1 cellular context compared by ENCODE assay signal in genomic region chr22:28819253-28820096, GRCh38.
A peak's percentile ranks its signal among the peaks of the same experiment; 100 is the strongest.
TF ChIP-seq lines count a peak whose summit lies in the region.

No MANE protein-coding gene starts in this region.

TF ChIP-seq in HepG2, 621 proteins besides CTCF, POLR2A, EP300 and RAD21 (continued from another document and continues in another):
- TF ChIP-seq ZNF687 (CRISPR knock-in tag; IDR thresholded peaks at IDR 0.05): peak; percentile 65
- no peak for TF ChIP-seq PBX3 (CRISPR knock-in tag; IDR thresholded peaks at IDR 0.05; ENCODE audit: borderline replicate concordance)
- TF ChIP-seq ZBTB33 (CRISPR knock-in tag; IDR thresholded peaks at IDR 0.05): peak; percentile 21; the same call in 1 of the 2 replicates
- no peak for TF ChIP-seq NFIB (CRISPR knock-in tag; IDR thresholded peaks at IDR 0.05; ENCODE audit: borderline replicate concordance)
- TF ChIP-seq ZMYM4 (CRISPR knock-in tag; IDR thresholded peaks at IDR 0.05): peak; percentile 70
- no peak for TF ChIP-seq ZNF777 (CRISPR knock-in tag; IDR thresholded peaks at IDR 0.05)
- no peak for TF ChIP-seq SNAPC5 (CRISPR knock-in tag; IDR thresholded peaks at IDR 0.05; ENCODE audit: borderline replicate concordance)
- TF ChIP-seq FUBP1 (CRISPR knock-in tag; IDR thresholded peaks at IDR 0.05; ENCODE audit: borderline replicate concordance): no peak
- TF ChIP-seq ZNF609 (CRISPR knock-in tag; IDR thresholded peaks at IDR 0.05; ENCODE audit: borderline replicate concordance): peak; percentile 83
- no peak for TF ChIP-seq SRSF9 (IDR thresholded peaks at IDR 0.05; ENCODE audit: borderline replicate concordance, insufficient read depth, low read depth, low read length, poor library complexity, severe bottlenecking)
- TF ChIP-seq ETV6 (CRISPR knock-in tag; conservative IDR thresholded peaks at IDR 0.05): no peak; the same call in 1 of the 2 replicates
- TF ChIP-seq ZNF782 (CRISPR knock-in tag; IDR thresholded peaks at IDR 0.05; ENCODE audit: borderline replicate concordance): no peak; the same call in 1 of the 2 replicates
- TF ChIP-seq RBM22 (optimal IDR thresholded peaks at IDR 0.05; ENCODE audit: low read length): no peak
- no peak for TF ChIP-seq SP5 (CRISPR knock-in tag; IDR thresholded peaks at IDR 0.05; ENCODE audit: borderline replicate concordance, low read depth)
- no peak for TF ChIP-seq ELK4 (CRISPR knock-in tag; IDR thresholded peaks at IDR 0.05; ENCODE audit: borderline replicate concordance)
- TF ChIP-seq DRAP1 (CRISPR knock-in tag; IDR thresholded peaks at IDR 0.05): 0 out of 2 replicates have a peak, but pooled peaks have one; percentile 22
- no peak for TF ChIP-seq RBM39 (IDR thresholded peaks at IDR 0.05; ENCODE audit: low read depth, low read length, poor library complexity, severe bottlenecking)
- peak; percentile 31; the same call in 1 of the 2 replicates for TF ChIP-seq ZBED4 (CRISPR knock-in tag; IDR thresholded peaks at IDR 0.05; ENCODE audit: borderline replicate concordance)
- TF ChIP-seq ZNF678 (CRISPR knock-in tag; IDR thresholded peaks at IDR 0.05): no peak
- TF ChIP-seq HOMEZ (CRISPR knock-in tag; IDR thresholded peaks at IDR 0.05; ENCODE audit: low read depth): no peak
- TF ChIP-seq SALL2 (CRISPR knock-in tag; IDR thresholded peaks at IDR 0.05): 0 out of 2 replicates have a peak, but pooled peaks have one; percentile 48
